Comparison of ENCODE assay signal across 21 cellular contexts in the genomic region with DNA sequence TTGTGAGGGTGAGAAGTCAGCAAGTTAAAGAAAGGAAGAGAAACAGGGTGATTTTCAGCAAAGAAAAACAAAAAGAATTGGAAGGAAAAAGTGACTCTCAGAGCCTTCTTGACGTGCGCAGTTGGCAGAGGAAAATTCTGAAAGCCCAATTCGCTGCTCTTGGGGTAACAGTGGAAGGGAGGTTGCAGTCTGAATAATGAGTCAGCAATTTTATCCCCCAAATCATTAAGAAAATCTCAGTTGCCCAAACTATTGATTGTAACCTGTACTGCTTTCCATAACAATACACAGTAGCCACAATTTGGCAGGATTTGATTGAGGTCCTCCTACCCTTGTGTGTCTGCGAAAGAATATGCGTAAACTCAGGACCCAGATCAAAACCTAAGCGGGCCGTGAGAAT.
DNase-seq lines count a peak whose midpoint lies in the region; ATAC-seq, FAIRE-seq and TF ChIP-seq lines count a peak whose summit lies in the region.
"Had no signal": no experiment of that assay in that cellular context is flagged by ENCODE, and none has a peak within 500 bp of the region (broad histone marks: within the 10 kb centered on the region; RNA-seq: fewer than 3 reads in every experiment).

No MANE protein-coding gene starts in this region.

- H3K14ac ChIP-seq in H9 (ENCODE audit: insufficient read depth, low read length), result no peak overlapping the region

- H3K18ac ChIP-seq in H9 (ENCODE audit: insufficient read length, low read depth, low read length) (no peak overlapping the region), mesendoderm (ENCODE audit: low read length) (no peak overlapping the region)

- no peak for ATAC-seq in A549
- no peak for ATAC-seq in HG02610 (IDR thresholded peaks at IDR 0.05; ENCODE audit: unreplicated experiment)
- ATAC-seq in GM21825 (IDR thresholded peaks at IDR 0.05; ENCODE audit: unreplicated experiment), result no peak

- no peak overlapping the region for H2AFZ ChIP-seq in H9 (ENCODE audit: low read length)

- no peak overlapping the region for H3K23ac ChIP-seq in H9 (ENCODE audit: insufficient read length, low read depth, low read length)
- no peak overlapping the region for H3K23ac ChIP-seq in mesendoderm (ENCODE audit: low read length)

- H3K4ac ChIP-seq in H9 (ENCODE audit: low read depth, low read length), result no peak overlapping the region
- no peak overlapping the region for H3K4ac ChIP-seq in mesendoderm (ENCODE audit: low read depth, low read length)

- no peak overlapping the region for H2BK120ac ChIP-seq in H9 (ENCODE audit: low read depth, low read length, poor library complexity, severe bottlenecking)
- no peak overlapping the region for H2BK120ac ChIP-seq in mesendoderm (ENCODE audit: low read depth, low read length)

- no peak overlapping the region for H2BK12ac ChIP-seq in H9 (ENCODE audit: insufficient read length, low read depth, low read length)

- no peak overlapping the region for H2BK20ac ChIP-seq in H9 (ENCODE audit: low read depth, low read length, poor library complexity, severe bottlenecking)

- H2AK5ac ChIP-seq in H9 (ENCODE audit: insufficient read length, low read length) (no peak overlapping the region), mesendoderm (ENCODE audit: low read length) (no peak overlapping the region)

- H3T11ph ChIP-seq in H9 (ENCODE audit: low read length), result no peak overlapping the region

- no peak for TF ChIP-seq EP300 in A549 (IDR thresholded peaks at IDR 0.05)

- H3K56ac ChIP-seq in H9 (ENCODE audit: insufficient read length, low read depth, low read length) (no peak overlapping the region), mesendoderm (ENCODE audit: low read length) (no peak overlapping the region)

- H3K4me3 Mint-ChIP-seq in H9, result no peak overlapping the region
- H3K4me3 Mint-ChIP-seq: CD4-positive, CD25-positive, alpha-beta regulatory T cell; CD8-positive, alpha-beta memory T cell had no signal

- no peaks in the 10 kb centered on the region for H3K23me2 ChIP-seq in H9 (ENCODE audit: insufficient read length, low read depth, low read length, poor library complexity, severe bottlenecking)

- H3K9ac ChIP-seq in H9 (ENCODE audit: extremely low read depth, insufficient read length, low read length), result no peak overlapping the region
- no peak overlapping the region for H3K9ac ChIP-seq in mesendoderm (ENCODE audit: low read length)

- POLR2A ChIA-PET in A549 (lab: Yijun Ruan, JAX), result no interaction called here

- no peak for FAIRE-seq in A549 (lab: Jason Lieb, UNC)
- FAIRE-seq: D721Med, G401.6, GM12892, GM18507, H54 had no signal

- H3K79me2 ChIP-seq in H9 (ENCODE audit: insufficient read depth, low read length), result no peaks in the 10 kb centered on the region
- H3K79me2 ChIP-seq in mesendoderm (ENCODE audit: control insufficient read depth, insufficient read depth, low read length), result no peaks in the 10 kb centered on the region

- H3K9me3 ChIP-seq in A549 (no peaks in the 10 kb centered on the region), H9 (ENCODE audit: control insufficient read depth, low read depth, low read length) (no peaks in the 10 kb centered on the region)
- H3K9me3 ChIP-seq: BE2C, Caco-2 had no signal

- H2BK5ac ChIP-seq in H9 (ENCODE audit: insufficient read length, low read length) (no peak overlapping the region), mesendoderm (ENCODE audit: low read length) (no peak overlapping the region)

- TF ChIP-seq POLR2A in A549 (IDR thresholded peaks at IDR 0.05; ENCODE audit: low read length), result no peak

- TF ChIP-seq CTCF in A549 (IDR thresholded peaks at IDR 0.05) (no peak), H9 (conservative IDR thresholded peaks at IDR 0.05) (no peak)

- no peak overlapping the region for H4K5ac ChIP-seq in H9 (ENCODE audit: insufficient read length, low read depth, low read length)
- H4K5ac ChIP-seq in mesendoderm (ENCODE audit: low read length), result no peak overlapping the region

- no peaks in the 10 kb centered on the region for H3K36me3 Mint-ChIP-seq in H9 (ENCODE audit: insufficient read depth in 1 of 3, low read depth in 3 of 3)
- H3K36me3 Mint-ChIP-seq: CD4-positive, CD25-positive, alpha-beta regulatory T cell; CD8-positive, alpha-beta memory T cell had no signal

- peak overlapping the region in 1 of 2 experiments; percentile 7; a peak in 1 of 6 replicates for H3K27ac ChIP-seq in A549
- no peak overlapping the region for H3K27ac ChIP-seq in H9 (ENCODE audit: insufficient read length, low read depth, low read length)
- H3K27ac ChIP-seq in mesendoderm (ENCODE audit: low read depth, low read length), result no peak overlapping the region

- H4K8ac ChIP-seq in H9 (replicated peaks; ENCODE audit: insufficient read length, low read depth, low read length), result peak overlapping the region; percentile 27
- H4K8ac ChIP-seq in mesendoderm (ENCODE audit: low read depth, low read length), result no peak overlapping the region

- no peak overlapping the region for H2BK15ac ChIP-seq in H9 (ENCODE audit: low read depth, low read length)
- peak overlapping the region; percentile 61 for H2BK15ac ChIP-seq in mesendoderm (replicated peaks; ENCODE audit: low read depth)

- no peak overlapping the region for H4K91ac ChIP-seq in H9 (ENCODE audit: insufficient read length, low read depth, low read length)

- H3K4me1 ChIP-seq in A549, result peaks cover 4% of the 10 kb centered on the region; the same call in 1 of the 3 replicates
- H3K4me1 ChIP-seq in H9 (ENCODE audit: insufficient read depth, low read length), result 0 out of 2 replicates have a peak, but pooled peaks cover 3% of the 10 kb centered on the region
- peaks cover 6% of the 10 kb centered on the region for H3K4me1 ChIP-seq in mesendoderm (ENCODE audit: control insufficient read depth, low read depth, low read length)
- H3K4me1 ChIP-seq: BE2C had no signal

- H3K4me2 ChIP-seq in A549 (no peak overlapping the region), H9 (ENCODE audit: insufficient read depth, insufficient read length, low read length) (no peak overlapping the region), mesendoderm (ENCODE audit: low read length) (no peak overlapping the region)

- no peaks in the 10 kb centered on the region for H3K9me3 Mint-ChIP-seq in H9
- H3K9me3 Mint-ChIP-seq: CD8-positive, alpha-beta memory T cell had no signal

- H4K20me1 ChIP-seq in H9 (ENCODE audit: control insufficient read depth, insufficient read depth, insufficient read length), result no peaks in the 10 kb centered on the region

- CTCF ChIA-PET in A549 (lab: Yijun Ruan, JAX), result interaction anchor here (2.0 kb wide), 1 partner anchor 160 kb away, joined by 4 read pairs; no protein-coding TSS in a partner anchor

- no peak for TF ChIP-seq RAD21 in A549 (conservative IDR thresholded peaks at IDR 0.05 in 1 of 2, IDR thresholded peaks at IDR 0.05 in 1 of 2)

- H3K36me3 ChIP-seq in mesendoderm (ENCODE audit: control insufficient read depth, insufficient read depth, low read length), result no peaks in the 10 kb centered on the region
- H3K36me3 ChIP-seq: BE2C had no signal

- DNase-seq in A549 (ENCODE audit: low read depth in 1 of 2, low spot score in 1 of 2) (no peak), H9 (no peak), astrocyte of the hippocampus (ENCODE audit: low read depth, low spot score) (peak; percentile 3), mesendoderm (no peak), MV-4-11 (lab: John Stamatoyannopoulos, UW) (no peak), NCI-H2081 treated with DMSO at 0.1 percent for 48 hours (lab: John Stamatoyannopoulos, UW) (no peak)
- DNase-seq: 8988T; BE2C; C1 segment of cervical spinal cord; Caco-2; CD4-positive, CD25-positive, alpha-beta regulatory T cell; CD8-positive, alpha-beta memory T cell; Karpas-422; KBM-7 had no signal

- no peaks in the 10 kb centered on the region for H3K27me3 Mint-ChIP-seq in H9 (ENCODE audit: low read depth)
- H3K27me3 Mint-ChIP-seq: CD8-positive, alpha-beta memory T cell had no signal

- 79% methylated on average over 7 of the region's 7 CpGs for WGBS in A549 (ENCODE audit: missing lambda C conversion rate)
- no CpG with 5 or more reads among the region's 7 CpGs for WGBS in H9 (ENCODE audit: extremely low coverage, insufficient read length, low lambda C conversion rate)
- no CpG with 5 or more reads among the region's 7 CpGs for WGBS in mesendoderm (ENCODE audit: extremely low coverage, insufficient coverage, low lambda C conversion rate)

- no peaks in the 10 kb centered on the region for H3K79me1 ChIP-seq in H9 (ENCODE audit: insufficient read depth, low read depth, low read length, poor library complexity, severe bottlenecking)
- no peaks in the 10 kb centered on the region for H3K79me1 ChIP-seq in mesendoderm (ENCODE audit: low read length)

- no peak overlapping the region for H3K27ac Mint-ChIP-seq in H9
- H3K27ac Mint-ChIP-seq: CD4-positive, CD25-positive, alpha-beta regulatory T cell; CD8-positive, alpha-beta memory T cell had no signal

- H3K4me3 ChIP-seq in A549 (no peak overlapping the region), mesendoderm (ENCODE audit: low read length) (no peak overlapping the region)

- no peaks in the 10 kb centered on the region for H3K4me1 Mint-ChIP-seq in H9
- H3K4me1 Mint-ChIP-seq: CD4-positive, CD25-positive, alpha-beta regulatory T cell; CD8-positive, alpha-beta memory T cell had no signal

- H3K27me3 ChIP-seq in H9 (ENCODE audit: insufficient read depth, low read length) (no peaks in the 10 kb centered on the region), mesendoderm (ENCODE audit: insufficient read depth, low read length, poor library complexity) (no peaks in the 10 kb centered on the region)
- H3K27me3 ChIP-seq: BE2C had no signal

TF ChIP-seq in A549, 52 proteins besides CTCF, POLR2A, EP300 and RAD21:
- TF ChIP-seq MAFK (IDR thresholded peaks at IDR 0.05; ENCODE audit: partially characterized antibody), result peak; percentile 88
- no peak for TF ChIP-seq CBX8 (IDR thresholded peaks at IDR 0.05)
- TF ChIP-seq, protein P1, sequence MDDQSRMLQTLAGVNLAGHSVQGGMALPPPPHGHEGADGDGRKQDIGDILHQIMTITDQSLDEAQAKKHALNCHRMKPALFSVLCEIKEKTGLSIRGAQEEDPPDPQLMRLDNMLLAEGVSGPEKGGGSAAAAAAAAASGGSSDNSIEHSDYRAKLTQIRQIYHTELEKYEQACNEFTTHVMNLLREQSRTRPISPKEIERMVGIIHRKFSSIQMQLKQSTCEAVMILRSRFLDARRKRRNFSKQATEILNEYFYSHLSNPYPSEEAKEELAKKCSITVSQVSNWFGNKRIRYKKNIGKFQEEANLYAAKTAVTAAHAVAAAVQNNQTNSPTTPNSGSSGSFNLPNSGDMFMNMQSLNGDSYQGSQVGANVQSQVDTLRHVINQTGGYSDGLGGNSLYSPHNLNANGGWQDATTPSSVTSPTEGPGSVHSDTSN (IDR thresholded peaks at IDR 0.05), result no peak
- peak; percentile 63; the same call in 1 of the 2 replicates for TF ChIP-seq NFE2L2 (conservative IDR thresholded peaks at IDR 0.05; ENCODE audit: low read length)
- TF ChIP-seq NR3C1 (IDR thresholded peaks at IDR 0.05), result no peak
- no peak for TF ChIP-seq KDM1A (IDR thresholded peaks at IDR 0.05; ENCODE audit: low read depth)
- no peak for TF ChIP-seq FOSB (CRISPR knock-in tag; IDR thresholded peaks at IDR 0.05)
- no peak for TF ChIP-seq SREBF2 (IDR thresholded peaks at IDR 0.05)
- no peak for TF ChIP-seq CBX2 (IDR thresholded peaks at IDR 0.05; ENCODE audit: borderline replicate concordance, low read depth)
